Comparison of ENCODE assay signal across 20 cellular contexts in genomic region chr4:146959692-146960091, GRCh38. TPM values are rescaled to one million over a fixed set of nuclear protein-coding genes. Genes with fewer than 3 reads are reported as not detected.
DNase-seq lines count a peak whose midpoint lies in the region; ATAC-seq and TF ChIP-seq lines count a peak whose summit lies in the region.
"Had no signal": no experiment of that assay in that cellular context is flagged by ENCODE, and none has a peak within 500 bp of the region (broad histone marks: within the 10 kb centered on the region; RNA-seq: fewer than 3 reads in every experiment).

No MANE protein-coding gene starts in this region.

- no peaks in the 10 kb centered on the region for H3K36me3 ChIP-seq in adipocyte (ENCODE audit: control insufficient read depth, insufficient read depth, low read length, severe bottlenecking)
- H3K36me3 ChIP-seq: left lung, sigmoid colon had no signal

- no peaks in the 10 kb centered on the region for H3K27me3 ChIP-seq in adipocyte (replicated peaks; ENCODE audit: control insufficient read depth, insufficient read depth, low read length)
- H3K27me3 ChIP-seq: left lung, sigmoid colon had no signal

- H3K4me3 Mint-ChIP-seq in stimulated activated naive CD8-positive, alpha-beta T cell treated with anti-CD3 and anti-CD28 coated beads, Interleukin-15, amount 100 ng/mL, for 72 hours, result no peak overlapping the region
- no peak overlapping the region for H3K4me3 Mint-ChIP-seq in immature natural killer cell
- H3K4me3 Mint-ChIP-seq: mesothelial cell of epicardium; nephron progenitor cell; stimulated activated memory B cell treated with anti-CD40 and anti-IgM and Interleukin-4, amounts not matched to agents 10 μg/mL and 1 μg/mL and 100 μg/mL, for 72 hours; T-helper 17 cell had no signal

- H3K4me3 ChIP-seq in adipocyte (ENCODE audit: low read length) (no peak overlapping the region), foreskin fibroblast (ENCODE audit: low read depth in 1 of 2, low read length in 2 of 2) (no peak overlapping the region)
- H3K4me3 ChIP-seq: left lung, PC-9, sigmoid colon had no signal

- DNase-seq in EL (peak; percentile 59), LHCN-M2 (ENCODE audit: low read depth) (peak; percentile 50), adipocyte (ENCODE audit: low read depth) (peak; percentile 45), foreskin fibroblast (peak; percentile 16 to 62), NCI-H2081 (lab: John Stamatoyannopoulos, UW) (no peak), immature natural killer cell (no peak)
- DNase-seq in stimulated activated naive CD8-positive, alpha-beta T cell treated with anti-CD3 and anti-CD28 coated beads, Interleukin-15, amount 100 ng/mL, for 72 hours, result no peak
- DNase-seq: activated CD4-positive, alpha-beta T cell treated with anti-CD3 and anti-CD28 coated beads, Interleukin-2, amount 50 U/mL, for 48 hours; left lung; NCI-H524 treated with DMSO at 0.1 percent for 48 hours; nephron progenitor cell; PC-9; sigmoid colon; T-helper 17 cell had no signal

- H3K9me3 ChIP-seq in adipocyte (ENCODE audit: control insufficient read depth, low read length), result no peaks in the 10 kb centered on the region
- H3K9me3 ChIP-seq: left lung, sigmoid colon had no signal

- no peaks in the 10 kb centered on the region for H3K9me3 Mint-ChIP-seq in stimulated activated naive CD8-positive, alpha-beta T cell treated with anti-CD3 and anti-CD28 coated beads, Interleukin-15, amount 100 ng/mL, for 72 hours
- peaks cover 0 to 5% (median 1%) of the 10 kb centered on the region in 6 donors for H3K9me3 Mint-ChIP-seq in immature natural killer cell
- H3K9me3 Mint-ChIP-seq: mesothelial cell of epicardium; nephron progenitor cell; stimulated activated memory B cell treated with anti-CD40 and anti-IgM and Interleukin-4, amounts not matched to agents 10 μg/mL and 1 μg/mL and 100 μg/mL, for 72 hours had no signal

- H3K27me3 Mint-ChIP-seq in stimulated activated naive CD8-positive, alpha-beta T cell treated with anti-CD3 and anti-CD28 coated beads, Interleukin-15, amount 100 ng/mL, for 72 hours, result peaks cover 50% of the 10 kb centered on the region
- H3K27me3 Mint-ChIP-seq in immature natural killer cell (ENCODE audit: low read depth in 3 of 3), result peaks cover 1 to 3% (median 2%) of the 10 kb centered on the region in 3 donors

- H3K4me1 ChIP-seq in adipocyte (ENCODE audit: control insufficient read depth, insufficient read depth, low read length), result no peaks in the 10 kb centered on the region
- H3K4me1 ChIP-seq: left lung, sigmoid colon had no signal

- H3K4me1 Mint-ChIP-seq in stimulated activated naive CD8-positive, alpha-beta T cell treated with anti-CD3 and anti-CD28 coated beads, Interleukin-15, amount 100 ng/mL, for 72 hours, result no peaks in the 10 kb centered on the region
- H3K4me1 Mint-ChIP-seq in immature natural killer cell, result no peaks in the 10 kb centered on the region
- H3K4me1 Mint-ChIP-seq: mesothelial cell of epicardium; nephron progenitor cell; stimulated activated memory B cell treated with anti-CD40 and anti-IgM and Interleukin-4, amounts not matched to agents 10 μg/mL and 1 μg/mL and 100 μg/mL, for 72 hours; T-helper 17 cell had no signal

- no peak overlapping the region for H3K9ac ChIP-seq in adipocyte (ENCODE audit: low read length)

- H3K36me3 Mint-ChIP-seq in immature natural killer cell, result no peaks in the 10 kb centered on the region
- H3K36me3 Mint-ChIP-seq: mesothelial cell of epicardium; stimulated activated memory B cell treated with anti-CD40 and anti-IgM and Interleukin-4, amounts not matched to agents 10 μg/mL and 1 μg/mL and 100 μg/mL, for 72 hours had no signal

- ATAC-seq in stimulated activated naive CD8-positive, alpha-beta T cell treated with anti-CD3 and anti-CD28 coated beads, Interleukin-15, amount 100 ng/mL, for 72 hours, result no peak
- no peak for ATAC-seq in SK-N-SH treated with all-trans-retinoic acid at 6 μM for 48 hours
- ATAC-seq: HepG2; left lung; stimulated activated memory B cell treated with anti-CD40 and anti-IgM and Interleukin-4, amounts not matched to agents 10 μg/mL and 1 μg/mL and 100 μg/mL, for 72 hours; T-helper 17 cell had no signal

- TF ChIP-seq CTCF in foreskin fibroblast (IDR thresholded peaks at IDR 0.05; ENCODE audit: low read depth, low read length), result no peak

- H3K27ac Mint-ChIP-seq in stimulated activated naive CD8-positive, alpha-beta T cell treated with anti-CD3 and anti-CD28 coated beads, Interleukin-15, amount 100 ng/mL, for 72 hours, result no peak overlapping the region
- no peak overlapping the region for H3K27ac Mint-ChIP-seq in immature natural killer cell
- H3K27ac Mint-ChIP-seq: mesothelial cell of epicardium; nephron progenitor cell; stimulated activated memory B cell treated with anti-CD40 and anti-IgM and Interleukin-4, amounts not matched to agents 10 μg/mL and 1 μg/mL and 100 μg/mL, for 72 hours; T-helper 17 cell had no signal

TF ChIP-seq in SK-N-SH treated with all-trans-retinoic acid at 6 μM for 48 hours, 23 proteins besides CTCF, POLR2A, EP300 and RAD21:
- TF ChIP-seq SNAI2 (CRISPR knock-in tag; IDR thresholded peaks at IDR 0.05), result no peak
- TF ChIP-seq, protein P1, sequence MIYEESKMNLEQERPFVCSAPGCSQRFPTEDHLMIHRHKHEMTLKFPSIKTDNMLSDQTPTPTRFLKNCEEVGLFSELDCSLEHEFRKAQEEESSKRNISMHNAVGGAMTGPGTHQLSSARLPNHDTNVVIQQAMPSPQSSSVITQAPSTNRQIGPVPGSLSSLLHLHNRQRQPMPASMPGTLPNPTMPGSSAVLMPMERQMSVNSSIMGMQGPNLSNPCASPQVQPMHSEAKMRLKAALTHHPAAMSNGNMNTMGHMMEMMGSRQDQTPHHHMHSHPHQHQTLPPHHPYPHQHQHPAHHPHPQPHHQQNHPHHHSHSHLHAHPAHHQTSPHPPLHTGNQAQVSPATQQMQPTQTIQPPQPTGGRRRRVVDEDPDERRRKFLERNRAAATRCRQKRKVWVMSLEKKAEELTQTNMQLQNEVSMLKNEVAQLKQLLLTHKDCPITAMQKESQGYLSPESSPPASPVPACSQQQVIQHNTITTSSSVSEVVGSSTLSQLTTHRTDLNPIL (CRISPR knock-in tag; IDR thresholded peaks at IDR 0.05; ENCODE audit: low read depth), result no peak
- TF ChIP-seq, protein P2, sequence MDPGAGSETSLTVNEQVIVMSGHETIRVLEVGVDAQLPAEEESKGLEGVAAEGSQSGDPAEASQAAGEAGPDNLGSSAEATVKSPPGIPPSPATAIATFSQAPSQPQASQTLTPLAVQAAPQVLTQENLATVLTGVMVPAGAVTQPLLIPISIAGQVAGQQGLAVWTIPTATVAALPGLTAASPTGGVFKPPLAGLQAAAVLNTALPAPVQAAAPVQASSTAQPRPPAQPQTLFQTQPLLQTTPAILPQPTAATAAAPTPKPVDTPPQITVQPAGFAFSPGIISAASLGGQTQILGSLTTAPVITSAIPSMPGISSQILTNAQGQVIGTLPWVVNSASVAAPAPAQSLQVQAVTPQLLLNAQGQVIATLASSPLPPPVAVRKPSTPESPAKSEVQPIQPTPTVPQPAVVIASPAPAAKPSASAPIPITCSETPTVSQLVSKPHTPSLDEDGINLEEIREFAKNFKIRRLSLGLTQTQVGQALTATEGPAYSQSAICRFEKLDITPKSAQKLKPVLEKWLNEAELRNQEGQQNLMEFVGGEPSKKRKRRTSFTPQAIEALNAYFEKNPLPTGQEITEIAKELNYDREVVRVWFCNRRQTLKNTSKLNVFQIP (CRISPR knock-in tag; IDR thresholded peaks at IDR 0.05; ENCODE audit: borderline replicate concordance, low read depth), result no peak
- TF ChIP-seq ZNF565 (CRISPR knock-in tag; conservative IDR thresholded peaks at IDR 0.05; ENCODE audit: low read depth), result no peak
- TF ChIP-seq ZFP30 (CRISPR knock-in tag; IDR thresholded peaks at IDR 0.05), result no peak
- TF ChIP-seq BACH2 (CRISPR knock-in tag; IDR thresholded peaks at IDR 0.05; ENCODE audit: borderline replicate concordance), result no peak
- no peak for TF ChIP-seq PPARA (CRISPR knock-in tag; IDR thresholded peaks at IDR 0.05; ENCODE audit: borderline replicate concordance)
- no peak for TF ChIP-seq CSRNP3 (CRISPR knock-in tag; IDR thresholded peaks at IDR 0.05)
- TF ChIP-seq ISL1 (CRISPR knock-in tag; IDR thresholded peaks at IDR 0.05), result no peak
- no peak for TF ChIP-seq ZNF8 (CRISPR knock-in tag; IDR thresholded peaks at IDR 0.05)

RNA-seq across cellular contexts. Expression of gene TTC29, which starts 14.0 kb away (rescaled TPM):
- total RNA-seq in LHCN-M2 (2014; rRNA removed), result 0.11 and 0.19 TPM in 2 replicates
- polyA plus RNA-seq in LHCN-M2 (2012), result 0.05 TPM
- not detected for polyA plus RNA-seq in immature natural killer cell
- total RNA-seq: HepG2, PC-9, sigmoid colon, SK-MEL-5, T-helper 17 cell had no signal
- polyA plus RNA-seq: esophagus, HepG2, sigmoid colon had no signal

Comparison
In these comparisons a context has a peak if more than half of its experiments do, and no peak if none do; other contexts are left out.
1. DNase-seq: peak in EL (single experiment), LHCN-M2 (single experiment), adipocyte (single experiment) and foreskin fibroblast (2 of 2); none in NCI-H2081 (0 of 2), stimulated activated naive CD8-positive, alpha-beta T cell treated with anti-CD3 and anti-CD28 coated beads, Interleukin-15, amount 100 ng/mL, for 72 hours (0 of 2) and immature natural killer cell (0 of 3).